26 cellular contexts compared by ENCODE assay signal in the genomic region with DNA sequence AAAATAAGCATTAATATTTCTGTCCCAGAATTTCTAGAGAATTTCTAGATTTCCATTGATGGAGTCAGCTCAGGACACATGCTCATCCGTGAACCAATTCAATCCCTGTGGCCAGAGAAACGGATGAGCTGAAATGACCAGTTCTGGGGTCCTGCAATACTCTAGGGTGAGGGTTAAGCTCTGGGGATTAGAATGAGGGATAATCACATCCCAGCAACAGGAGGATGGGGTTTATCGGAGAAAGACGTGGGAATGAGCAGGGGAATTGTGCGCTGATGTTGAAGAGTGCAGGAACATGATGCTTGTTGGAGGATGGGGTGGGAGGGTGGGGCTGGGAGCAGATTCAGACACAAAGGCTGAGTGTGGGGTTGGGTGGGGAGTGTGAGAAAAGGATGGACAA.
"Had no signal": no experiment of that assay in that cellular context is flagged by ENCODE, and none has a peak within 500 bp of the region (broad histone marks: within the 10 kb centered on the region; RNA-seq: fewer than 3 reads in every experiment).

No MANE protein-coding gene starts in this region.

- H3K36me3 ChIP-seq: left lung, lower lobe of right lung, right atrium auricular region, right lobe of liver, thyroid gland, transverse colon, upper lobe of left lung, vagina had no signal

- H3K27me3 ChIP-seq: left lung, right atrium auricular region, right lobe of liver, stomach, testis, thyroid gland, transverse colon, upper lobe of left lung, vagina had no signal

- H3K27ac ChIP-seq: left lung, lower lobe of right lung, parathyroid adenoma, right atrium auricular region, right lobe of liver, skin epidermis, stomach, testis, thyroid gland, transverse colon, upper lobe of left lung, vagina had no signal

- DNase-seq: hypothalamus; immature natural killer cell; kidney; left colon; left lung; lower lobe of right lung; mammary epithelial cell; mesendoderm; naive B cell; occipital lobe; right lobe of liver; stimulated activated CD4-positive, alpha-beta T cell treated with anti-CD3 and anti-CD28 coated beads, Interleukin-12 subunit alpha, Interleukin-12 subunit beta, amount 100 ng/mL, for 4 hours; stimulated activated CD4-positive, alpha-beta T cell treated with anti-CD3 and anti-CD28 coated beads, Interleukin-15, amount 100 ng/mL, for 24 hours; stimulated activated CD4-positive, alpha-beta T cell treated with anti-CD3 and anti-CD28 coated beads, Interleukin-2, amount 100 ng/mL, for 24 hours; stimulated activated CD4-positive, alpha-beta T cell treated with anti-CD3 and anti-CD28 coated beads, Interleukin-4, amount 100 ng/mL, for 1 hour; stimulated activated naive B cell treated with anti-CD40 and anti-IgM and Interleukin-4, amounts not matched to agents 10 μg/mL and 1 μg/mL and 100 μg/mL, for 72 hours; stimulated activated naive CD8-positive, alpha-beta T cell treated with anti-CD3 and anti-CD28 coated beads, Interleukin-15, Interleukin-2, amounts not matched to agents 100 U/mL and 50 U/mL, for 24 hours; stomach; testis; transverse colon; upper lobe of left lung had no signal

- H3K9me3 ChIP-seq: left lung, lower lobe of right lung, right atrium auricular region, right lobe of liver, stomach, testis, thyroid gland, transverse colon, upper lobe of left lung, vagina had no signal

- H3K4me3 ChIP-seq: left lung, lower lobe of right lung, right atrium auricular region, right lobe of liver, skin epidermis, stomach, testis, thyroid gland, transverse colon, upper lobe of left lung, vagina had no signal
